29 cellular contexts compared by ENCODE assay signal in the genomic region with DNA sequence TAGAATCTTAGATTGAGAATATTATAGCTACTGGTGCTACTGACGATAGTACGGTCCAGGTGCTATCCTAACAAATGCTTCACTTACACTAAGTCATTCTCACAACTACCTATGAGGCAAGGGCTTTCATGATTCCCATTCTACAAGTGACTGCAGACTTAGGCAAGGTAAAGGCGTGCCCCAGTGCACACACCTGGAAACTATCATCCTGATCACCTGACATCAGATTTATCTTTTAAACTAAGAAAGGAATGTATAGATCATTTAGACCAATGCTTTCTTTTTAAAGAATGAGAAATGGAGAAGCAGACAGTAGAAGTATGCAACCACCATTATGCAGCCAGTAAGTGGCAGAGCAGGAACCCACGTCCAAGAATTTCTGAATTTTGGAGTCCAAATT. TPM values are rescaled to one million over a fixed set of nuclear protein-coding genes. Genes with fewer than 3 reads are reported as not detected.
"Had no signal": no experiment of that assay in that cellular context is flagged by ENCODE, and none has a peak within 500 bp of the region (broad histone marks: within the 10 kb centered on the region; RNA-seq: fewer than 3 reads in every experiment).

No MANE protein-coding gene starts in this region.

- H3K27me3 Mint-ChIP-seq: naive B cell; stimulated activated naive B cell treated with anti-CD40 and anti-IgM and Interleukin-4, amounts not matched to agents 10 μg/mL and 1 μg/mL and 100 μg/mL, for 72 hours; stimulated activated naive CD8-positive, alpha-beta T cell treated with anti-CD3 and anti-CD28 coated beads, Interleukin-15, Interleukin-2, amounts not matched to agents 100 ng/mL and 50 ng/mL, for 24 hours had no signal

- H3K9me3 Mint-ChIP-seq: naive B cell; natural killer cell; nephron; neural progenitor cell; stimulated activated naive B cell treated with anti-CD40 and anti-IgM and Interleukin-4, amounts not matched to agents 10 μg/mL and 1 μg/mL and 100 μg/mL, for 72 hours; stimulated activated naive CD8-positive, alpha-beta T cell treated with anti-CD3 and anti-CD28 coated beads, Interleukin-15, Interleukin-2, amounts not matched to agents 100 ng/mL and 50 ng/mL, for 24 hours had no signal

- H2AFZ ChIP-seq: neural progenitor cell, parathyroid adenoma had no signal

- H3K4me2 ChIP-seq: neural progenitor cell, smooth muscle cell had no signal

- H3K4me3 Mint-ChIP-seq: natural killer cell; neural progenitor cell; stimulated activated naive B cell treated with anti-CD40 and anti-IgM and Interleukin-4, amounts not matched to agents 10 μg/mL and 1 μg/mL and 100 μg/mL, for 72 hours; stimulated activated naive CD8-positive, alpha-beta T cell treated with anti-CD3 and anti-CD28 coated beads, Interleukin-15, Interleukin-2, amounts not matched to agents 100 ng/mL and 50 ng/mL, for 24 hours had no signal

- H3K36me3 Mint-ChIP-seq: natural killer cell, neural progenitor cell had no signal

- H3K9me3 ChIP-seq: ovary, prostate gland, right atrium auricular region, spleen, stomach, thoracic aorta, thyroid gland, tibial nerve, upper lobe of right lung, uterus had no signal

- H3K4me1 ChIP-seq: parathyroid adenoma, prostate gland, right atrium auricular region, spleen, stomach, thyroid gland, tibial nerve, upper lobe of right lung, uterus had no signal

- H3K27me3 ChIP-seq: neural progenitor cell, ovary, right atrium auricular region, spleen, stomach, thyroid gland, tibial nerve, upper lobe of right lung, uterus had no signal

- H3K9ac ChIP-seq: neural progenitor cell, parathyroid adenoma had no signal

- H3K4me3 ChIP-seq: neural progenitor cell, ovary, prostate gland, right atrium auricular region, skin epidermis, smooth muscle cell, spleen, stomach, thoracic aorta, thyroid gland, tibial nerve, upper lobe of right lung, uterus had no signal

- H3K79me2 ChIP-seq: parathyroid adenoma had no signal

- H3K36me3 ChIP-seq: neural progenitor cell, ovary, prostate gland, right atrium auricular region, spleen, stomach, thoracic aorta, thyroid gland, upper lobe of right lung, uterus had no signal

- H3K27ac Mint-ChIP-seq: naive B cell; natural killer cell; neural progenitor cell; stimulated activated naive B cell treated with anti-CD40 and anti-IgM and Interleukin-4, amounts not matched to agents 10 μg/mL and 1 μg/mL and 100 μg/mL, for 72 hours; stimulated activated naive CD8-positive, alpha-beta T cell treated with anti-CD3 and anti-CD28 coated beads, Interleukin-15, Interleukin-2, amounts not matched to agents 100 ng/mL and 50 ng/mL, for 24 hours had no signal

- H3K4me1 Mint-ChIP-seq: naive B cell, natural killer cell had no signal

- ATAC-seq: natural killer cell; sciatic nerve; stimulated activated naive B cell treated with anti-CD40 and anti-IgM and Interleukin-4, amounts not matched to agents 10 μg/mL and 1 μg/mL and 100 μg/mL, for 72 hours; upper lobe of right lung had no signal

- DNase-seq: naive B cell; natural killer cell; occipital lobe; ovary; posterior cingulate gyrus; spleen; stimulated activated CD4-positive, alpha-beta T cell treated with anti-CD3 and anti-CD28 coated beads, Interleukin-12 subunit alpha, Interleukin-12 subunit beta, amount 100 ng/mL, for 4 hours; stimulated activated CD4-positive, alpha-beta T cell treated with anti-CD3 and anti-CD28 coated beads, Interleukin-1b, Interleukin-23, amount 100 ng/mL, for 48 hours; stimulated activated CD4-positive, alpha-beta T cell treated with anti-CD3 and anti-CD28 coated beads, Interleukin-4, amount 100 ng/mL, for 1 hour; stimulated activated CD4-positive, alpha-beta T cell treated with anti-CD3 and anti-CD28 coated beads, Interleukin-4, amount 100 ng/mL, for 4 hours; stimulated activated CD8-positive, alpha-beta memory T cell treated with anti-CD3 and anti-CD28 coated beads, Interleukin-4, amount 100 ng/mL, for 48 hours; stimulated activated naive B cell treated with anti-CD40 and anti-IgM and Interleukin-4, amounts not matched to agents 10 μg/mL and 1 μg/mL and 100 μg/mL, for 72 hours; stimulated activated naive CD4-positive, alpha-beta T cell treated with Interleukin-2 at 50 U/mL for 16 hours; stomach; thyroid gland; upper lobe of right lung; uterus had no signal

- H3K27ac ChIP-seq: neural progenitor cell, ovary, parathyroid adenoma, prostate gland, right atrium auricular region, skin epidermis, spleen, stomach, thoracic aorta, thyroid gland, tibial nerve, upper lobe of right lung, uterus had no signal

RNA-seq across cellular contexts. Expression of a gene that starts 59.2 kb away (rescaled TPM):
- total RNA-seq: pulmonary artery endothelial cell had no signal
